Comparison of ENCODE assay signal across 8 cellular contexts in the genomic region with DNA sequence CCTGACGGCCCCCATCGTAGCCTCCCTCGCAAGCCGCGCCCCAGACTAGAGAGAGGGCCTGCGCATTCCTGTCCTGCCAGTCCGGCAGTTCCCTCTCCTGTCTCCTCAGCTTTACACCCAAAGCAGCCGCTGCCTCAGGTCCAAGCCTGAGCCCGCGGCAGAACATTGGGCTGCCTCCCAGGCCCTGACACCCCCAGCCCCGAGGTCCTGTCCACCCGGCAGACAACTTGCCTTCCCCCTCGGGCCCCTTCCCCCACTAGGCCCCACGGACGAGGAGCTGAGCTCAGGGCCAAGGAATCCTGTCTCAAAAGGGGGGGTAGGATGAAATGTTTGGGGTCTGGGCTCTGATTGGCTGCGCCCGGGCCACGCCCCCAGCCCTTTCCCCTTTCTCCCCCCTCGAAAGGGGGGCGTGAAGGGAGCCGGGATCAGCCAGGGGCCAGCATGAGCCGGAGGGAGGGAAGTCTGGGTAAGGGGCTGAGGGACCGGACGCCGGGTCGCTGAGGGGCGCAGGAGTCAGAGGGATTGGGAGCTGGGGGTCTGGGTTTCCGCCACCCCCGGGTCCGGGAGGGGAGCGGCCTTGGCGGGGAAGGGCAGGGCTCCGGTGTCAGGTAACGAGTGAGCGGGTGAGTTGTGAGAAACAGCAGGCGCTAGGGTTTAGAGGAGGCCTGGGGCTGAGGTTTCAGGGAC. TPM values are rescaled to one million over a fixed set of nuclear protein-coding genes. Genes with fewer than 3 reads are reported as not detected.
DNase-seq lines count a peak whose midpoint lies in the region; ATAC-seq and TF ChIP-seq lines count a peak whose summit lies in the region.

A gene with protein sequence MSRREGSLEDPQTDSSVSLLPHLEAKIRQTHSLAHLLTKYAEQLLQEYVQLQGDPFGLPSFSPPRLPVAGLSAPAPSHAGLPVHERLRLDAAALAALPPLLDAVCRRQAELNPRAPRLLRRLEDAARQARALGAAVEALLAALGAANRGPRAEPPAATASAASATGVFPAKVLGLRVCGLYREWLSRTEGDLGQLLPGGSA (plus strand): TSS at position 412 of the 687 bp plus-strand sequence. CDS start 30 bp downstream, at position 442.

- intact Hi-C loops in activated T-helper 2 cell treated with anti-CD3 and anti-CD28 coated beads, Interferon-gamma antibody, Interleukin-2, Interleukin-4, amounts not matched to agents 10 μg/mL and 5 μg/mL and 100 μg/mL, durations not matched to agents 14 hours and 24 hours and 36 hours (cut with micrococcal nuclease): no loop called here

- peaks cover 3% of the 10 kb centered on the region for H3K36me3 Mint-ChIP-seq in activated T-helper 2 cell treated with anti-CD3 and anti-CD28 coated beads, Interferon-gamma antibody, Interleukin-2, Interleukin-4, amounts not matched to agents 10 μg/mL and 5 μg/mL and 100 μg/mL, durations not matched to agents 14 hours and 24 hours and 36 hours (ENCODE audit: low read depth)
- H3K36me3 Mint-ChIP-seq in nephron progenitor cell (ENCODE audit: low read depth): peaks cover 3% of the 10 kb centered on the region

- no peaks in the 10 kb centered on the region for H3K9me3 Mint-ChIP-seq in activated T-helper 2 cell treated with anti-CD3 and anti-CD28 coated beads, Interferon-gamma antibody, Interleukin-2, Interleukin-4, amounts not matched to agents 10 μg/mL and 5 μg/mL and 100 μg/mL, durations not matched to agents 14 hours and 24 hours and 36 hours
- H3K9me3 Mint-ChIP-seq in nephron progenitor cell: no peaks in the 10 kb centered on the region

- DNase-seq in AG08395 (ENCODE audit: low spot score) (peak; percentile 94), HEK293T (ENCODE audit: extremely low spot score) (peak; percentile 70), globus pallidus (ENCODE audit: low spot score) (peak; percentile 66), nephron progenitor cell (peak; percentile 76)
- DNase-seq in activated T-helper 2 cell treated with anti-CD3 and anti-CD28 coated beads, Interferon-gamma antibody, Interleukin-2, Interleukin-4, amounts not matched to agents 10 μg/mL and 5 μg/mL and 100 μg/mL, durations not matched to agents 14 hours and 24 hours and 36 hours (ENCODE audit: low spot score): no peak
- DNase-seq in central memory CD4-positive, alpha-beta T cell: no peak

- no peak for ATAC-seq in GM21390 (IDR thresholded peaks at IDR 0.05; ENCODE audit: unreplicated experiment)
- no peak for ATAC-seq in GM21825 (IDR thresholded peaks at IDR 0.05; ENCODE audit: unreplicated experiment)

- no peaks in the 10 kb centered on the region for H3K27me3 Mint-ChIP-seq in activated T-helper 2 cell treated with anti-CD3 and anti-CD28 coated beads, Interferon-gamma antibody, Interleukin-2, Interleukin-4, amounts not matched to agents 10 μg/mL and 5 μg/mL and 100 μg/mL, durations not matched to agents 14 hours and 24 hours and 36 hours (ENCODE audit: low read depth)
- H3K27me3 Mint-ChIP-seq in nephron progenitor cell (ENCODE audit: low read depth, poor library complexity): peaks cover 2% of the 10 kb centered on the region

- CTCF ChIA-PET in HEK293T (lab: Yijun Ruan, JAX): interaction anchor here (0.6 to 0.8 kb wide), 5 partner anchors 14 to 118 kb away, joined by 3 to 4 read pairs (median 3); no protein-coding TSS in a partner anchor

- H3K27ac Mint-ChIP-seq in activated T-helper 2 cell treated with anti-CD3 and anti-CD28 coated beads, Interferon-gamma antibody, Interleukin-2, Interleukin-4, amounts not matched to agents 10 μg/mL and 5 μg/mL and 100 μg/mL, durations not matched to agents 14 hours and 24 hours and 36 hours: peak within 1 kb of the TSS; percentile 48
- peak within 1 kb of the TSS; percentile 99 for H3K27ac Mint-ChIP-seq in nephron progenitor cell

- no peak for TF ChIP-seq CTCF in nephron progenitor cell (IDR thresholded peaks at IDR 0.05)

- POLR2A ChIA-PET in HEK293T (lab: Yijun Ruan, JAX): interaction anchor here (0.6 to 4.2 kb wide), 21 partner anchors 9 to 901 kb away, joined by 3 to 50 read pairs (median 5); partner anchors contain the start of genes DCTPP1 and FBXL19

- peaks cover 38% of the 10 kb centered on the region for H3K4me1 Mint-ChIP-seq in activated T-helper 2 cell treated with anti-CD3 and anti-CD28 coated beads, Interferon-gamma antibody, Interleukin-2, Interleukin-4, amounts not matched to agents 10 μg/mL and 5 μg/mL and 100 μg/mL, durations not matched to agents 14 hours and 24 hours and 36 hours (ENCODE audit: low read depth)
- H3K4me1 Mint-ChIP-seq in nephron progenitor cell: peaks cover 57% of the 10 kb centered on the region

- peak within 1 kb of the TSS; percentile 59 for H3K4me3 Mint-ChIP-seq in activated T-helper 2 cell treated with anti-CD3 and anti-CD28 coated beads, Interferon-gamma antibody, Interleukin-2, Interleukin-4, amounts not matched to agents 10 μg/mL and 5 μg/mL and 100 μg/mL, durations not matched to agents 14 hours and 24 hours and 36 hours (ENCODE audit: low read depth)
- peak within 1 kb of the TSS; percentile 84 for H3K4me3 Mint-ChIP-seq in nephron progenitor cell

TF ChIP-seq in HEK293T, 16 proteins besides CTCF, POLR2A, EP300 and RAD21:
- TF ChIP-seq FOXM1 (IDR thresholded peaks at IDR 0.05; ENCODE audit: borderline replicate concordance): peak; percentile 90; the same call in 1 of the 2 replicates
- no peak for TF ChIP-seq ELF4 (IDR thresholded peaks at IDR 0.05)
- TF ChIP-seq HDGF (IDR thresholded peaks at IDR 0.05; ENCODE audit: borderline replicate concordance): no peak
- TF ChIP-seq L3MBTL2 (conservative IDR thresholded peaks at IDR 0.05): peak; percentile 15; the same call in 1 of the 2 replicates
- no peak for TF ChIP-seq ZNF384 (IDR thresholded peaks at IDR 0.05)
- no peak for TF ChIP-seq PKNOX1 (IDR thresholded peaks at IDR 0.05)
- TF ChIP-seq FOXK2 (IDR thresholded peaks at IDR 0.05): no peak
- no peak for TF ChIP-seq CTBP1 (IDR thresholded peaks at IDR 0.05; ENCODE audit: borderline replicate concordance)

RNA-seq across cellular contexts. Expression of the gene that starts here (rescaled TPM):
- total RNA-seq in activated T-helper 2 cell treated with anti-CD3 and anti-CD28 coated beads, Interferon-gamma antibody, Interleukin-2, Interleukin-4, amounts not matched to agents 10 μg/mL and 5 μg/mL and 100 μg/mL, durations not matched to agents 14 hours and 24 hours and 36 hours: 0.21 and 0.30 TPM in 2 replicates

Comparison
In these comparisons a context has a peak if more than half of its experiments do, and no peak if none do; other contexts are left out.
1. DNase-seq: peak in AG08395 (single experiment), HEK293T (single experiment), globus pallidus (single experiment) and nephron progenitor cell (single experiment); none in activated T-helper 2 cell treated with anti-CD3 and anti-CD28 coated beads, Interferon-gamma antibody, Interleukin-2, Interleukin-4, amounts not matched to agents 10 μg/mL and 5 μg/mL and 100 μg/mL, durations not matched to agents 14 hours and 24 hours and 36 hours (single experiment) and central memory CD4-positive, alpha-beta T cell (single experiment).